ENCODE assay signal across 15 cellular contexts in the genomic region with DNA sequence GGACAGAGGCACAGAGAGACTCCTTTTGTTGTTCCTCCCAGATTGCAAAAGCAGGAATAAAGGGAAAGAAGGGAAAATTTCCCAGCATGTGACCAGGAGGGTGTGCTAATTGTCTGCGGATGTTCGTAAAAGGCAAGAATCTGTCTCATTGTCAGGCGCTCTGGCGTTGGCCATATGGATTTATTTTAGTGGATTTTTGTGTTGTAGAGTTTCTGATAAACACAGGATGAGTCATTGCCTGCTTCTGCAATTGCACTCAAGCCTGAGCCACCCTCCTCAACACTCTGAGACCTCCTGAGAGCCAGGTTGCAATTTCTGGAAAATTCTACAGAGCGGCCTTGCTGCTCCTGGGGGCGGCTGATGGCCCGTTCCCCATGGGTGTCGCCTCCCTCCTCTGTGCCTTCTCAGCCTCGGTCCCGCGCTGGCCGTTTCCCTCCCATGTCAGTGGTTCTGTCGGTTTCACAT.
DNase-seq lines count a peak whose midpoint lies in the region; ATAC-seq and TF ChIP-seq lines count a peak whose summit lies in the region.
"Had no signal": no experiment of that assay in that cellular context is flagged by ENCODE, and none has a peak within 500 bp of the region (broad histone marks: within the 10 kb centered on the region; RNA-seq: fewer than 3 reads in every experiment).

No MANE protein-coding gene starts in this region.

- TF ChIP-seq CTCF in A673 (conservative IDR thresholded peaks at IDR 0.05; ENCODE audit: low read depth, low read length) = no peak
- no peak for TF ChIP-seq CTCF in brain microvascular endothelial cell (IDR thresholded peaks at IDR 0.05; ENCODE audit: low read depth, low read length, missing control alignments)
- TF ChIP-seq CTCF in liver (IDR thresholded peaks at IDR 0.05; ENCODE audit: low read depth, low read length, missing input control) = no peak
- TF ChIP-seq CTCF in OCI-LY7 (conservative IDR thresholded peaks at IDR 0.05; ENCODE audit: low read length) = no peak

- H3K79me2 ChIP-seq in OCI-LY7 (ENCODE audit: insufficient read depth, low read depth, low read length) = no peaks in the 10 kb centered on the region

- H3K9ac ChIP-seq in liver (ENCODE audit: low read depth in 1 of 2, low read length in 2 of 2) = no peak overlapping the region

- H3K9me2 ChIP-seq in OCI-LY7 (ENCODE audit: insufficient read depth, low read length) = no peaks in the 10 kb centered on the region

- intact Hi-C loops in A673 (cut with micrococcal nuclease; ENCODE audit: unreplicated experiment) = no loop called here
- intact Hi-C loops in OCI-LY7 (cut with micrococcal nuclease; ENCODE audit: unreplicated experiment) = no loop called here

- H3K27me3 ChIP-seq in A673 (replicated peaks; ENCODE audit: insufficient read depth, low read depth, low read length, poor library complexity) (no peaks in the 10 kb centered on the region), brain microvascular endothelial cell (replicated peaks) (no peaks in the 10 kb centered on the region), liver (ENCODE audit: control insufficient read depth in 4 of 4, insufficient read depth in 4 of 4, low read length in 3 of 4) (peaks cover 0 to 2% (median 0%) of the 10 kb centered on the region in 4 donors)

- WGBS in liver = 72% methylated on average over 13 of the region's 13 CpGs

- POLR2A ChIA-PET in A673 (lab: Charles Lee; ENCODE audit: low non-redundant PET) (no interaction called here), OCI-LY7 (lab: Charles Lee) (no interaction called here)

- H3K36me3 ChIP-seq in A673 (ENCODE audit: insufficient read depth, low read length, poor library complexity, severe bottlenecking) = no peaks in the 10 kb centered on the region
- H3K36me3 ChIP-seq in brain microvascular endothelial cell (replicated peaks) = no peaks in the 10 kb centered on the region
- H3K36me3 ChIP-seq in liver (ENCODE audit: control insufficient read depth in 4 of 4, insufficient read depth in 3 of 4, low read depth in 1 of 4, low read length in 3 of 4) = no peaks in the 10 kb centered on the region
- H3K36me3 ChIP-seq in OCI-LY7 (ENCODE audit: insufficient read depth, low read length) = no peaks in the 10 kb centered on the region

- H3K4me1 ChIP-seq in A673 (ENCODE audit: insufficient read depth, low read length, poor library complexity, severe bottlenecking) (no peaks in the 10 kb centered on the region), liver (ENCODE audit: control insufficient read depth in 4 of 4, insufficient read depth in 4 of 4, low read length in 3 of 4) (no peaks in the 10 kb centered on the region), OCI-LY7 (ENCODE audit: insufficient read depth, low read length, poor library complexity, severe bottlenecking) (peaks cover 6% of the 10 kb centered on the region)

- in situ Hi-C loops in brain microvascular endothelial cell (cut with HindIII; ENCODE audit: low pct_ligation_motif_present, low sequenced_read_pairs) = no loop called here

- H3K9me3 ChIP-seq in A673 (ENCODE audit: low read depth, low read length, poor library complexity, severe bottlenecking) (no peaks in the 10 kb centered on the region), liver (ENCODE audit: control insufficient read depth in 4 of 4, low read length in 3 of 4) (no peaks in the 10 kb centered on the region), OCI-LY7 (ENCODE audit: low read length) (0 out of 2 replicates have a peak, but pooled peaks cover 4% of the 10 kb centered on the region)

- no peaks in the 10 kb centered on the region for H4K20me1 ChIP-seq in OCI-LY7 (ENCODE audit: insufficient read depth, low read length)

- peak in 1 of 2 donors; percentile 44 for TF ChIP-seq RAD21 in liver (IDR thresholded peaks at IDR 0.05)

- no peak overlapping the region for H2AFZ ChIP-seq in OCI-LY7 (ENCODE audit: low read length)

- ATAC-seq in GM18873 (IDR thresholded peaks at IDR 0.05; ENCODE audit: low FRiP score, unreplicated experiment) = no peak
- ATAC-seq in GM21576 (IDR thresholded peaks at IDR 0.05; ENCODE audit: unreplicated experiment) = no peak

- H3K4me2 ChIP-seq in OCI-LY7 (ENCODE audit: low read length) = no peak overlapping the region

- H3K4me3 ChIP-seq in A673 (ENCODE audit: low read depth, low read length, poor library complexity, severe bottlenecking) (no peak overlapping the region), brain microvascular endothelial cell (ENCODE audit: low read depth, low read length) (no peak overlapping the region), liver (ENCODE audit: low read depth in 1 of 3, low read length in 3 of 3) (no peak overlapping the region), OCI-LY7 (ENCODE audit: low read depth, low read length, poor library complexity, severe bottlenecking) (no peak overlapping the region)
- H3K4me3 ChIP-seq: SK-N-MC had no signal

- H3K27ac ChIP-seq in A673 (ENCODE audit: low read depth, low read length, poor library complexity, severe bottlenecking) (no peak overlapping the region), brain microvascular endothelial cell (no peak overlapping the region), liver (ENCODE audit: low read depth in 1 of 2, low read length in 2 of 2) (no peak overlapping the region), OCI-LY7 (ENCODE audit: low read depth, low read length, poor library complexity, severe bottlenecking) (no peak overlapping the region)
- H3K27ac ChIP-seq: C4-2B, SK-N-MC had no signal

- CTCF ChIA-PET in A673 (lab: Charles Lee) (no interaction called here), OCI-LY7 (lab: Charles Lee; ENCODE audit: unreplicated experiment) (no interaction called here)

- no TSS peak for BruUV-seq in A673 (replicated peaks; lab: Mats Ljungman, UMichigan)
- no TSS peak for BruUV-seq in OCI-LY7 (replicated peaks; lab: Mats Ljungman, UMichigan)

- DNase-seq in A673 (ENCODE audit: low spot score) (peak; percentile 15), H4 (ENCODE audit: low spot score) (peak; percentile 82), brain microvascular endothelial cell (peak; percentile 48), SW 1271 (lab: John Stamatoyannopoulos, UW) (no peak), OCI-LY7 (ENCODE audit: low spot score) (no peak)
- DNase-seq: activated CD4-positive, alpha-beta T cell treated with anti-CD3 and anti-CD28 coated beads for 48 hours; activated naive CD4-positive, alpha-beta T cell treated with anti-CD3 and anti-CD28 coated beads, Interleukin-2, amount 50 U/mL, for 16 hours; islet precursor cell; NCI-H2171 treated with DMSO at 0.1 percent for 48 hours; stimulated activated CD4-positive, alpha-beta T cell treated with anti-CD3 and anti-CD28 coated beads, Interleukin-4, amount 100 ng/mL, for 4 hours had no signal

TF ChIP-seq in liver, 16 proteins besides CTCF, POLR2A, EP300 and RAD21:
- TF ChIP-seq, protein P1, sequence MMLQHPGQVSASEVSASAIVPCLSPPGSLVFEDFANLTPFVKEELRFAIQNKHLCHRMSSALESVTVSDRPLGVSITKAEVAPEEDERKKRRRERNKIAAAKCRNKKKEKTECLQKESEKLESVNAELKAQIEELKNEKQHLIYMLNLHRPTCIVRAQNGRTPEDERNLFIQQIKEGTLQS (IDR thresholded peaks at IDR 0.05) = no peak
- TF ChIP-seq JUND (IDR thresholded peaks at IDR 0.05) = peak; percentile 31 to 48

Comparison
In these comparisons a context has a peak if more than half of its experiments do, and no peak if none do; other contexts are left out.
1. DNase-seq: peak in A673 (single experiment), H4 (single experiment) and brain microvascular endothelial cell (single experiment); none in SW 1271 (0 of 2) and OCI-LY7 (single experiment).